ENCODE assay signal across 1 cellular context in genomic region chr19:37986048-37986750, GRCh38.
TF ChIP-seq lines count a peak whose summit lies in the region.

No MANE protein-coding gene starts in this region.

TF ChIP-seq in GM12878, 131 proteins besides CTCF, POLR2A, EP300 and RAD21 (continued from another document):
- TF ChIP-seq REST (IDR thresholded peaks at IDR 0.05; ENCODE audit: low read depth, low read length) (no peak), ETV6 (conservative IDR thresholded peaks at IDR 0.05 in 1 of 2, IDR thresholded peaks at IDR 0.05 in 1 of 2; ENCODE audit: borderline replicate concordance in 1 of 2, low read depth in 1 of 2) (0 out of 4 replicates have a peak, but pooled peaks of 1 of the 2 experiments have one; percentile 12), KAT2A (conservative IDR thresholded peaks at IDR 0.05; ENCODE audit: control insufficient read depth, low read depth, low read length) (no peak), BHLHE40 (IDR thresholded peaks at IDR 0.05; ENCODE audit: borderline replicate concordance in 1 of 2, low read depth in 2 of 2, low read length in 1 of 2) (peak in 1 of 2 experiments; percentile 45; a peak in 1 of 4 replicates)
